Comparison of ENCODE assay signal across 33 cellular contexts in genomic region chr18:66159451-66159850, GRCh38.
DNase-seq lines count a peak whose midpoint lies in the region; ATAC-seq, FAIRE-seq and TF ChIP-seq lines count a peak whose summit lies in the region.
"Had no signal": no experiment of that assay in that cellular context is flagged by ENCODE, and none has a peak within 500 bp of the region (broad histone marks: within the 10 kb centered on the region; RNA-seq: fewer than 3 reads in every experiment).

No MANE protein-coding gene starts in this region.

- no peak for ATAC-seq in HG03097 (IDR thresholded peaks at IDR 0.05; ENCODE audit: low FRiP score, unreplicated experiment)
- ATAC-seq: A549; CD8-positive, alpha-beta T cell had no signal

- peak overlapping the region; percentile 46 for H3K4me3 ChIP-seq in SJCRH30
- H3K4me3 ChIP-seq: A549; BLaER1; BLaER1 treated with 17β-estradiol and CSF1 and Interleukin-3, amounts not matched to agents 10 nM and 100 nM had no signal

- H3K36me3 ChIP-seq in SJCRH30, result no peaks in the 10 kb centered on the region
- H3K36me3 ChIP-seq: BE2C; BLaER1; BLaER1 treated with 17β-estradiol and CSF1 and Interleukin-3, amounts not matched to agents 10 nM and 100 nM had no signal

- H3K27ac ChIP-seq in SJCRH30, result peak overlapping the region; percentile 90
- H3K27ac ChIP-seq: 22Rv1; A549; BLaER1; BLaER1 treated with 17β-estradiol and CSF1 and Interleukin-3, amounts not matched to agents 10 nM and 100 nM; C4-2B had no signal

- no peak for TF ChIP-seq POLR2A in GM12892 (IDR thresholded peaks at IDR 0.05; ENCODE audit: low read depth, low read length)

- POLR2A ChIA-PET in HEK293T (lab: Yijun Ruan, JAX), result no interaction called here

- CTCF ChIA-PET in HEK293T (lab: Yijun Ruan, JAX), result no interaction called here

- FAIRE-seq in GM12892 (lab: Jason Lieb, UNC), result peak; percentile 14
- FAIRE-seq: A549 had no signal

- DNase-seq in GM12892 (ENCODE audit: insufficient read length), result no peak
- DNase-seq in LHCN-M2 (ENCODE audit: low read depth), result peak; percentile 64
- DNase-seq in SJCRH30, result peak; percentile 86 to 91
- peak; percentile 34 for DNase-seq in myocyte (ENCODE audit: low read depth)
- no peak for DNase-seq in stimulated activated naive CD4-positive, alpha-beta T cell treated with Interleukin-2 at 50 U/mL for 16 hours (lab: John Stamatoyannopoulos, UW)
- no peak for DNase-seq in NCI-H187 (lab: John Stamatoyannopoulos, UW)
- no peak for DNase-seq in HEK293T (ENCODE audit: extremely low spot score)
- DNase-seq: 8988T; ACHN; AML-193; BE2C; C1 segment of cervical spinal cord; Caco-2; Calu3; CD4-positive, alpha-beta memory T cell; CD4-positive, alpha-beta T cell; CD4-positive, CD25-positive, alpha-beta regulatory T cell; CD8-positive, alpha-beta memory T cell; CD8-positive, alpha-beta T cell; COR-L47; DMS 273 treated with DMSO at 0.1 percent for 48 hours; DMS153; DMS53; DMS79; DMS79 treated with DMSO at 0.1 percent for 48 hours; DND-41; EL had no signal

- H3K4me1 ChIP-seq in SJCRH30, result peaks cover 45% of the 10 kb centered on the region
- H3K4me1 ChIP-seq: A549; BE2C; BLaER1; BLaER1 treated with 17β-estradiol and CSF1 and Interleukin-3, amounts not matched to agents 10 nM and 100 nM; Caco-2 had no signal

- no peaks in the 10 kb centered on the region for H3K27me3 ChIP-seq in SJCRH30
- H3K27me3 ChIP-seq: BE2C; BLaER1; BLaER1 treated with 17β-estradiol and CSF1 and Interleukin-3, amounts not matched to agents 10 nM and 100 nM had no signal

- no peaks in the 10 kb centered on the region; the same call in 1 of the 2 replicates for H3K9me3 ChIP-seq in SJCRH30 (replicated peaks)
- H3K9me3 ChIP-seq: A549; BE2C; BLaER1; BLaER1 treated with 17β-estradiol and CSF1 and Interleukin-3, amounts not matched to agents 10 nM and 100 nM; Caco-2 had no signal

TF ChIP-seq in HEK293T, 16 proteins besides CTCF, POLR2A, EP300 and RAD21:
- TF ChIP-seq ELF4 (IDR thresholded peaks at IDR 0.05) (no peak), L3MBTL2 (conservative IDR thresholded peaks at IDR 0.05) (no peak), PKNOX1 (IDR thresholded peaks at IDR 0.05) (no peak), FOXK2 (IDR thresholded peaks at IDR 0.05) (no peak), ZNF384 (IDR thresholded peaks at IDR 0.05) (no peak), ARNT (IDR thresholded peaks at IDR 0.05) (no peak), LEF1 (IDR thresholded peaks at IDR 0.05; ENCODE audit: borderline replicate concordance) (no peak), SUZ12 (IDR thresholded peaks at IDR 0.05) (no peak), NFRKB (IDR thresholded peaks at IDR 0.05) (no peak)

Comparison
In these comparisons a context has a peak if more than half of its experiments do, and no peak if none do; other contexts are left out.
1. DNase-seq: peak in LHCN-M2 (single experiment), SJCRH30 (2 of 2) and myocyte (single experiment); none in GM12892 (single experiment), stimulated activated naive CD4-positive, alpha-beta T cell treated with Interleukin-2 at 50 U/mL for 16 hours (single experiment), NCI-H187 (0 of 2) and HEK293T (single experiment).